1 cellular context compared by ENCODE assay signal in genomic region chr17:49315974-49316570, GRCh38.
TF ChIP-seq lines count a peak whose summit lies in the region.

No MANE protein-coding gene starts in this region.

TF ChIP-seq in endothelial cell of umbilical vein, 7 proteins besides CTCF, POLR2A, EP300 and RAD21 (continued from another document):
- TF ChIP-seq MAX (IDR thresholded peaks at IDR 0.05; ENCODE audit: insufficient read depth, insufficient read length): no peak
- no peak for TF ChIP-seq JUN (IDR thresholded peaks at IDR 0.05; ENCODE audit: borderline replicate concordance, insufficient read depth, insufficient read length, low read depth)
- TF ChIP-seq GATA2 (IDR thresholded peaks at IDR 0.05; ENCODE audit: insufficient read depth, insufficient read length, low read depth, low read length): no peak
- TF ChIP-seq POLR2AphosphoS5 (IDR thresholded peaks at IDR 0.05; ENCODE audit: insufficient read depth, low read depth, low read length): no peak
- no peak for TF ChIP-seq FOS (IDR thresholded peaks at IDR 0.05; ENCODE audit: borderline replicate concordance, insufficient read depth, low read length)
